In genomic region chr1:245207056-245207638, GRCh38 we compare ENCODE assay signal across 25 cellular contexts. TPM values are rescaled to one million over a fixed set of nuclear protein-coding genes. Genes with fewer than 3 reads are reported as not detected.
"Had no signal": no experiment of that assay in that cellular context is flagged by ENCODE, and none has a peak within 500 bp of the region (broad histone marks: within the 10 kb centered on the region; RNA-seq: fewer than 3 reads in every experiment).

No MANE protein-coding gene starts in this region.

- H3K4me3 ChIP-seq: dorsolateral prefrontal cortex, heart left ventricle, lung, pancreas, smooth muscle cell, testis, tibial nerve, upper lobe of right lung had no signal

- H3K27me3 ChIP-seq: dorsolateral prefrontal cortex, heart left ventricle, pancreas, testis, tibial nerve, upper lobe of right lung had no signal

- FAIRE-seq: endometrium, frontal cortex, pancreas had no signal

- H3K27ac ChIP-seq: heart left ventricle, pancreas, testis, tibial nerve, upper lobe of right lung had no signal

- H3K9me3 ChIP-seq: testis had no signal

- H3K4me1 ChIP-seq: heart left ventricle, pancreas, tibial nerve, upper lobe of right lung had no signal

- DNase-seq: cortex of kidney; effector CD8-positive, alpha-beta T cell; heart left ventricle; hippocampal formation; left colon; left ventricle myocardium superior; mesenchymal stem cell; midbrain; occipital lobe; pancreas; right cardiac atrium; stimulated activated CD4-positive, alpha-beta T cell treated with anti-CD3 and anti-CD28 coated beads, Interleukin-4, amount 100 ng/mL, for 1 hour; stimulated activated CD8-positive, alpha-beta memory T cell treated with anti-CD3 and anti-CD28 coated beads, Interleukin-4, amount 100 ng/mL, for 48 hours; stimulated activated naive B cell treated with anti-CD40 and anti-IgM and Interleukin-4, amounts not matched to agents 10 μg/mL and 1 μg/mL and 100 μg/mL, for 72 hours; stimulated activated naive CD8-positive, alpha-beta T cell treated with anti-CD3 and anti-CD28 coated beads, Interleukin-15, amount 100 ng/mL, for 72 hours; testis; upper lobe of right lung had no signal

- H3K36me3 ChIP-seq: heart left ventricle, pancreas, tibial nerve, upper lobe of right lung had no signal

- ATAC-seq: esophagus mucosa; heart left ventricle; left colon; left ventricle myocardium superior; natural killer cell treated with Interleukin-12 subunit alpha and Interleukin-12 subunit beta and Interleukin-15 and Interleukin-18, amount 100 ng/mL, for 72 hours; pancreas; right cardiac atrium; stimulated activated naive B cell treated with anti-CD40 and anti-IgM and Interleukin-4, amounts not matched to agents 10 μg/mL and 1 μg/mL and 100 μg/mL, for 72 hours; stimulated activated naive CD8-positive, alpha-beta T cell treated with anti-CD3 and anti-CD28 coated beads, Interleukin-15, amount 100 ng/mL, for 72 hours; upper lobe of right lung had no signal

RNA-seq across cellular contexts. Expression of gene KIF26B, which starts 52.4 kb away (rescaled TPM):
- total RNA-seq: natural killer cell treated with Interleukin-12 subunit alpha and Interleukin-12 subunit beta and Interleukin-15 and Interleukin-18, amount 100 ng/mL, for 72 hours had no signal
